In genomic region chr2:3692375-3692774, GRCh38 we compare ENCODE assay signal across 1 cellular context.
TF ChIP-seq lines count a peak whose summit lies in the region.

No MANE protein-coding gene starts in this region.

TF ChIP-seq in GM23338, 12 proteins besides CTCF, POLR2A, EP300 and RAD21 (continued from another document):
- no peak for TF ChIP-seq ZNF462 (CRISPR knock-in tag; IDR thresholded peaks at IDR 0.05)
- no peak for TF ChIP-seq CREB1 (CRISPR knock-in tag; IDR thresholded peaks at IDR 0.05; ENCODE audit: low read depth)
- TF ChIP-seq POLR2AphosphoS5 (IDR thresholded peaks at IDR 0.05; ENCODE audit: low read depth), result no peak
- TF ChIP-seq NANOG (IDR thresholded peaks at IDR 0.05; ENCODE audit: borderline replicate concordance), result no peak
- TF ChIP-seq EZH2phosphoT487 (IDR thresholded peaks at IDR 0.05; ENCODE audit: unreplicated experiment), result no peak
- TF ChIP-seq JUNB (IDR thresholded peaks at IDR 0.05; ENCODE audit: unreplicated experiment), result no peak
- TF ChIP-seq EZH2 (IDR thresholded peaks at IDR 0.05; ENCODE audit: low read depth, unreplicated experiment), result no peak
